Comparison of ENCODE assay signal across 11 cellular contexts in genomic region chr5:103990064-103990463, GRCh38.
"Had no signal": no experiment of that assay in that cellular context is flagged by ENCODE, and none has a peak within 500 bp of the region (broad histone marks: within the 10 kb centered on the region; RNA-seq: fewer than 3 reads in every experiment).

No MANE protein-coding gene starts in this region.

- FAIRE-seq: H1, H54 had no signal

- H3K36me3 ChIP-seq: HAP-1 had no signal

- H2AFZ ChIP-seq: GM23248, GM23338 had no signal

- H3K9me3 ChIP-seq: HAP-1 had no signal

- ATAC-seq: GM23338, HCT116 had no signal

- H3K27ac ChIP-seq: GM23248 had no signal

- H3K4me1 ChIP-seq: HAP-1 had no signal

- H3K4me2 ChIP-seq: GM23338 had no signal

- DNase-seq: GM23248, GOT3, H7, H9, HCEC 1CT, HFFc6 had no signal

- H3K9ac ChIP-seq: GM23248 had no signal

- H3K4me3 ChIP-seq: GM23248, GM23338, HAP-1 had no signal
